ENCODE assay signal across 21 cellular contexts in the genomic region with DNA sequence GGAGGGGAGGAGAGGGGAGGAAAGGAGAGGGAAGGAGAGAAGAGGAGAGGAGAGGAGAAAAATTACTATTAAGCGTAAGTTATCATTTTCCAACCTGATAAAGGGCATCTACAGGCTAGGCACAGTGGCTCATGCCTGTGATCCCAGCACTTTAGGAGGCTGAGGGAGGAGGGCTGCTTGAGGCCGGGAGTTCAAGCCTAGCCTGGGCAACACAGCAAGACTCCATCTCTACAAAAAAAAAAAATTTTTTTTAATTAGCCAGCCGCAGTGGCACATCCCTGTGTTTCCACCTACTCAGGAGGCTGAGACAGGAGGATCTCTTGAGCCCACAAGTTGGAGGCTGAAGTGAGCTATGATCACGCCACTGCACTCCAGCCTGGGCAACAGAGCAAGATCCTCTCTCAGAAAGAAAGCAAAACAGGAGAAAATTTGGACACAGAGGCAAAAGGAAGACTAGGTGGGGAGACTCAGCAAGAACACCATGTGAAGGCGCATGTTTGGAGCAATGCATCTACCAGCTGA. TPM values are rescaled to one million over a fixed set of nuclear protein-coding genes. Genes with fewer than 3 reads are reported as not detected.
DNase-seq lines count a peak whose midpoint lies in the region; ATAC-seq and TF ChIP-seq lines count a peak whose summit lies in the region.
"Had no signal": no experiment of that assay in that cellular context is flagged by ENCODE, and none has a peak within 500 bp of the region (broad histone marks: within the 10 kb centered on the region; RNA-seq: fewer than 3 reads in every experiment).

No MANE protein-coding gene starts in this region.

- H3K14ac ChIP-seq in trophoblast cell (ENCODE audit: low read length), result no peak overlapping the region

- no peak overlapping the region for H4K91ac ChIP-seq in trophoblast cell (ENCODE audit: low read depth, low read length)

- no peak overlapping the region for H2BK12ac ChIP-seq in trophoblast cell (ENCODE audit: low read length)

- POLR2A ChIA-PET in WTC11 (lab: Charles Lee), result no interaction called here

- H3K27ac Mint-ChIP-seq in T-helper 1 cell treated with Interleukin-12 subunit alpha and Interleukin-12 subunit beta and Interleukin-4 antibody, amounts not matched to agents 30 μg/mL and 1 μg/mL, for 36 hours, result peak overlapping the region; percentile 55
- no peak overlapping the region for H3K27ac Mint-ChIP-seq in WTC11
- peak overlapping the region; percentile 16 for H3K27ac Mint-ChIP-seq in nephron progenitor cell
- H3K27ac Mint-ChIP-seq: B cell; CD4-positive, alpha-beta T cell; CD8-positive, alpha-beta memory T cell; HFFc6 had no signal

- peaks cover 2% of the 10 kb centered on the region for H3K9me3 ChIP-seq in trophoblast cell (ENCODE audit: insufficient read depth, low read depth, low read length)
- H3K9me3 ChIP-seq: BLaER1 treated with 17β-estradiol and CSF1 and Interleukin-3, amounts not matched to agents 10 nM and 100 nM had no signal

- WGBS in trophoblast cell (ENCODE audit: extremely low coverage, insufficient coverage, insufficient read length), result no CpG with 5 or more reads among the region's 5 CpGs

- H3K4me2 ChIP-seq in trophoblast cell (ENCODE audit: low read length), result no peak overlapping the region
- H3K4me2 ChIP-seq: BLaER1 treated with 17β-estradiol and CSF1 and Interleukin-3, amounts not matched to agents 10 nM and 100 nM had no signal

- no peak overlapping the region for H3K27ac ChIP-seq in trophoblast cell (ENCODE audit: low read depth, low read length)
- H3K27ac ChIP-seq: 22Rv1; BLaER1 treated with 17β-estradiol and CSF1 and Interleukin-3, amounts not matched to agents 10 nM and 100 nM; GM23248 had no signal

- no peak for DNase-seq in T-helper 1 cell
- DNase-seq in WTC11 (ENCODE audit: low spot score), result no peak
- no peak for DNase-seq in nephron progenitor cell
- DNase-seq in trophoblast cell, result no peak
- DNase-seq: CD4-positive, alpha-beta T cell; CD8-positive, alpha-beta memory T cell; DMS 273 treated with DMSO at 0.1 percent for 48 hours; DMS79; EL; GDM1; GM23248; H9; HFFc6 had no signal

- no peaks in the 10 kb centered on the region for H3K79me2 ChIP-seq in trophoblast cell (ENCODE audit: control insufficient read depth, insufficient read depth, low read length, poor library complexity)

- H3K4ac ChIP-seq in trophoblast cell (ENCODE audit: low read depth, low read length), result no peak overlapping the region

- H3K23ac ChIP-seq in trophoblast cell (ENCODE audit: low read length), result no peak overlapping the region

- no peak overlapping the region for H2BK120ac ChIP-seq in trophoblast cell (ENCODE audit: insufficient read depth, low read length, poor library complexity)

- H3K36me3 ChIP-seq in trophoblast cell (ENCODE audit: control insufficient read depth in 1 of 2, insufficient read depth in 2 of 2, low read length in 2 of 2), result no peaks in the 10 kb centered on the region
- H3K36me3 ChIP-seq: BLaER1 treated with 17β-estradiol and CSF1 and Interleukin-3, amounts not matched to agents 10 nM and 100 nM had no signal

- H3K27me3 ChIP-seq in trophoblast cell (ENCODE audit: insufficient read depth, low read length), result no peaks in the 10 kb centered on the region
- H3K27me3 ChIP-seq: BLaER1 treated with 17β-estradiol and CSF1 and Interleukin-3, amounts not matched to agents 10 nM and 100 nM had no signal

- no peak overlapping the region for H3K4me3 Mint-ChIP-seq in T-helper 1 cell treated with Interleukin-12 subunit alpha and Interleukin-12 subunit beta and Interleukin-4 antibody, amounts not matched to agents 30 μg/mL and 1 μg/mL, for 36 hours
- H3K4me3 Mint-ChIP-seq in WTC11 (no peak overlapping the region), nephron progenitor cell (no peak overlapping the region)
- H3K4me3 Mint-ChIP-seq: B cell; CD14-positive monocyte; CD4-positive, alpha-beta T cell; CD8-positive, alpha-beta memory T cell; H9; HFFc6 had no signal

- no peak overlapping the region for H3K4me3 ChIP-seq in trophoblast cell (ENCODE audit: low read depth, low read length)
- H3K4me3 ChIP-seq: BLaER1 treated with 17β-estradiol and CSF1 and Interleukin-3, amounts not matched to agents 10 nM and 100 nM; GM12878; GM23248 had no signal

- ATAC-seq in WTC11 (no peak), HG03135 (IDR thresholded peaks at IDR 0.05; ENCODE audit: unreplicated experiment) (no peak)
- ATAC-seq: GM12878, HCT116 had no signal

- H3K4me1 Mint-ChIP-seq in T-helper 1 cell treated with Interleukin-12 subunit alpha and Interleukin-12 subunit beta and Interleukin-4 antibody, amounts not matched to agents 30 μg/mL and 1 μg/mL, for 36 hours (ENCODE audit: low read depth), result peaks cover 12% of the 10 kb centered on the region
- H3K4me1 Mint-ChIP-seq in WTC11, result peaks cover 16% of the 10 kb centered on the region
- H3K4me1 Mint-ChIP-seq in nephron progenitor cell, result peaks cover 37% of the 10 kb centered on the region

- peaks cover 1 to 2% of the 10 kb centered on the region in 2 experiments for H3K4me1 ChIP-seq in trophoblast cell (ENCODE audit: control insufficient read depth in 1 of 2, insufficient read depth in 2 of 2, low read length in 2 of 2)

- no peak overlapping the region for H3K18ac ChIP-seq in trophoblast cell (ENCODE audit: low read length)

- H2AFZ ChIP-seq in trophoblast cell (ENCODE audit: insufficient read depth, low read length, poor library complexity), result no peak overlapping the region
- H2AFZ ChIP-seq: GM23248 had no signal

- H3K36me3 Mint-ChIP-seq in T-helper 1 cell treated with Interleukin-12 subunit alpha and Interleukin-12 subunit beta and Interleukin-4 antibody, amounts not matched to agents 30 μg/mL and 1 μg/mL, for 36 hours (ENCODE audit: low read depth), result no peaks in the 10 kb centered on the region
- H3K36me3 Mint-ChIP-seq in WTC11, result no peaks in the 10 kb centered on the region
- no peaks in the 10 kb centered on the region for H3K36me3 Mint-ChIP-seq in nephron progenitor cell (ENCODE audit: low read depth)
- H3K36me3 Mint-ChIP-seq: CD14-positive monocyte; CD8-positive, alpha-beta memory T cell had no signal

- no peak overlapping the region for H2AK5ac ChIP-seq in trophoblast cell (ENCODE audit: low read length)

- CTCF ChIA-PET in WTC11 (lab: Charles Lee), result no interaction called here

- no peak overlapping the region for H3K9ac ChIP-seq in trophoblast cell (ENCODE audit: low read length)
- H3K9ac ChIP-seq: BLaER1 treated with 17β-estradiol and CSF1 and Interleukin-3, amounts not matched to agents 10 nM and 100 nM; GM23248 had no signal

- H3K79me1 ChIP-seq in trophoblast cell (ENCODE audit: low read length), result no peaks in the 10 kb centered on the region

- TF ChIP-seq CTCF in WTC11 (IDR thresholded peaks at IDR 0.05) (no peak), nephron progenitor cell (IDR thresholded peaks at IDR 0.05) (no peak)

- no peak overlapping the region for H2BK5ac ChIP-seq in trophoblast cell (ENCODE audit: low read depth, low read length, poor library complexity)

- H3K9me3 Mint-ChIP-seq in T-helper 1 cell treated with Interleukin-12 subunit alpha and Interleukin-12 subunit beta and Interleukin-4 antibody, amounts not matched to agents 30 μg/mL and 1 μg/mL, for 36 hours, result no peaks in the 10 kb centered on the region
- no peaks in the 10 kb centered on the region for H3K9me3 Mint-ChIP-seq in WTC11
- H3K9me3 Mint-ChIP-seq in nephron progenitor cell, result no peaks in the 10 kb centered on the region
- H3K9me3 Mint-ChIP-seq: CD4-positive, alpha-beta T cell; CD8-positive, alpha-beta memory T cell; H9; HFFc6 had no signal

- no peak overlapping the region for H4K12ac ChIP-seq in trophoblast cell (ENCODE audit: low read depth, low read length)

- no peaks in the 10 kb centered on the region for H3K27me3 Mint-ChIP-seq in T-helper 1 cell treated with Interleukin-12 subunit alpha and Interleukin-12 subunit beta and Interleukin-4 antibody, amounts not matched to agents 30 μg/mL and 1 μg/mL, for 36 hours (ENCODE audit: low read depth)
- no peaks in the 10 kb centered on the region for H3K27me3 Mint-ChIP-seq in WTC11 (ENCODE audit: low read depth)
- peaks cover 4% of the 10 kb centered on the region for H3K27me3 Mint-ChIP-seq in nephron progenitor cell (ENCODE audit: low read depth, poor library complexity)
- H3K27me3 Mint-ChIP-seq: B cell; CD4-positive, alpha-beta T cell had no signal

- no peak overlapping the region for H4K8ac ChIP-seq in trophoblast cell (ENCODE audit: low read depth, low read length)

TF ChIP-seq in WTC11, 78 proteins besides CTCF, POLR2A, EP300 and RAD21 (continues in another document):
- TF ChIP-seq ZNF121 (CRISPR knock-in tag; IDR thresholded peaks at IDR 0.05) (peak; percentile 67; the same call in 1 of the 2 replicates), CBFB (CRISPR knock-in tag; IDR thresholded peaks at IDR 0.05; ENCODE audit: low read depth) (no peak), OVOL2 (CRISPR knock-in tag; IDR thresholded peaks at IDR 0.05; ENCODE audit: borderline replicate concordance) (no peak), ZNF263 (CRISPR knock-in tag; IDR thresholded peaks at IDR 0.05; ENCODE audit: low read depth) (no peak), GTF2I (CRISPR knock-in tag; conservative IDR thresholded peaks at IDR 0.05) (peak; percentile 36; the same call in 1 of the 2 replicates), KAT7 (CRISPR knock-in tag; IDR thresholded peaks at IDR 0.05; ENCODE audit: borderline replicate concordance) (no peak)
- TF ChIP-seq, protein P1, sequence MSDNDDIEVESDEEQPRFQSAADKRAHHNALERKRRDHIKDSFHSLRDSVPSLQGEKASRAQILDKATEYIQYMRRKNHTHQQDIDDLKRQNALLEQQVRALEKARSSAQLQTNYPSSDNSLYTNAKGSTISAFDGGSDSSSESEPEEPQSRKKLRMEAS (CRISPR knock-in tag; IDR thresholded peaks at IDR 0.05), result no peak

RNA-seq across cellular contexts. Expression of a gene that starts 35.2 kb away (rescaled TPM):
- 290 to 308 TPM (median 293 TPM) in 3 replicates for total RNA-seq in WTC11 (2021)
- 172 and 177 TPM in 2 replicates for polyA plus RNA-seq in trophoblast cell (2013)
